ENCODE assay signal across 7 cellular contexts in the genomic region with DNA sequence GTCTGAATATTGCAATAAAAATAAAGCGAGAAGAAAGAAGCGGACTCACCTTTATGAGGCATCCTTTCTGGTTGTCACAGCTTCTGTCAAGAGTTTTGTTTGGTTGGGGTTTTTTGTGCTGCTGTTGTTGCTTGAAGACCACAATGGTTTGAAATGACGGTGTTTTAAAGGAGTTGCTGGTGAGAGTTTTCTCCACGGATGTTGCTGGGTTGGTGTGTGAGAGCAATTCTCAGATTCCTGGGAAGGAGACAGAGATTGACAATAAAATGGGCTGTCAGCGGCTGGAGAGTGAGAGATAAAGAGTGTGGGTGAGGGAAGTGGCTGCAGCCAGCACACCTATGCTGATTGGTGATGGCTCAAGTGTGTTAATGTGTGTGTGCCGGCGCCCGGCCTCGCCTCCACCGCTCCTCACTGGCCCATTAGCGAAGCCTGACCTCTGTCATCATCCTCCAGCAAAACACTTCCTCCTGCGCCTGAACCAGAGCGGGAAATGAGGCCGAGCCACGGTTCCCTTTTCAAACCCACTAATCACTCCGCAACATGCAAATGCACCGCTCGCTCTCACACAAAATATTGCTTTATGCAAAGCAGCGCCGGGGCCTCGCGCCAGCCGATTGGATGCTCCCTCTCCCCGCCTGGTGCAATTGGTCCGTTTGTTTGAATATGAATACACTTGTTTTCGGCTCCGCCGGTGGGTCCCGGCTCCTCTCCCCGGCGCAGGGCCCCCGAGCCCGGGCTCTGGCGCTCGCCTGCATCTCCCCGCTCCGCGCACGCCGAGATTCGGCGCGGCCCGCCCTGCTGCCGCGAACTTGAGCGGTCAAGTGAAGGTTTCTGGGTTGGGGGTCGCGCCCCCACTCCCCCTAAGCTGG. TPM values are rescaled to one million over a fixed set of nuclear protein-coding genes. Genes with fewer than 3 reads are reported as not detected.
DNase-seq lines count a peak whose midpoint lies in the region; ATAC-seq and TF ChIP-seq lines count a peak whose summit lies in the region.

PAX6 (minus strand) TSS at position 544 of the 869 bp plus-strand sequence. CDS start 4,911 bp downstream, outside the sequence.

- peak within 1 kb of the TSS; percentile 5 for H3K4me3 ChIP-seq in GM12865 (ENCODE audit: low read depth, low read length)
- no peak within 1 kb of the TSS for H3K4me3 ChIP-seq in KMS-11 (IDR thresholded peaks at IDR 0.05; ENCODE audit: insufficient read depth, low read depth, low read length)
- H3K4me3 ChIP-seq in SJCRH30: peak within 1 kb of the TSS; percentile 67

- H3K27ac ChIP-seq in KMS-11: no peak within 1 kb of the TSS
- peak within 1 kb of the TSS; percentile 42 for H3K27ac ChIP-seq in SJCRH30

- H3K4me1 ChIP-seq in KMS-11 (ENCODE audit: low read depth, poor library complexity, severe bottlenecking) (no peaks in the 10 kb centered on the region), SJCRH30 (0 out of 2 replicates have a peak, but pooled peaks cover 3% of the 10 kb centered on the region)

- no peaks in the 10 kb centered on the region for H3K9me3 Mint-ChIP-seq in stimulated activated effector memory CD8-positive, alpha-beta T cell treated with anti-CD3 and anti-CD28 coated beads, Interleukin-12 subunit alpha, Interleukin-12 subunit beta, amount 100 ng/mL, for 72 hours

- no peak within 1 kb of the TSS for H3K27ac Mint-ChIP-seq in stimulated activated effector memory CD8-positive, alpha-beta T cell treated with anti-CD3 and anti-CD28 coated beads, Interleukin-12 subunit alpha, Interleukin-12 subunit beta, amount 100 ng/mL, for 72 hours

- TF ChIP-seq CTCF in GM12865 (IDR thresholded peaks at IDR 0.05; ENCODE audit: insufficient read depth, low read depth, low read length, missing control alignments) (no peak), KMS-11 (conservative IDR thresholded peaks at IDR 0.05; ENCODE audit: low read depth, low read length) (no peak)

- H2AFZ ChIP-seq in KMS-11 (ENCODE audit: low read depth): peak within 1 kb of the TSS; percentile 67

- H3K36me3 Mint-ChIP-seq in stimulated activated effector memory CD8-positive, alpha-beta T cell treated with anti-CD3 and anti-CD28 coated beads, Interleukin-12 subunit alpha, Interleukin-12 subunit beta, amount 100 ng/mL, for 72 hours: no peaks in the 10 kb centered on the region

- H3K9me3 ChIP-seq in SJCRH30 (replicated peaks): no peaks in the 10 kb centered on the region

- no peaks in the 10 kb centered on the region for H4K20me1 ChIP-seq in KMS-11 (ENCODE audit: insufficient read depth)

- H3K4me1 Mint-ChIP-seq in stimulated activated effector memory CD8-positive, alpha-beta T cell treated with anti-CD3 and anti-CD28 coated beads, Interleukin-12 subunit alpha, Interleukin-12 subunit beta, amount 100 ng/mL, for 72 hours: peaks cover 54% of the 10 kb centered on the region

- peak; percentile 68 for DNase-seq in GM12865 (ENCODE audit: low read depth)
- peak; percentile 26 for DNase-seq in GOT3 (lab: John Stamatoyannopoulos, UW)
- peak; percentile 29 to 47 for DNase-seq in SJCRH30
- DNase-seq in cerebellar nuclear complex (lab: John Stamatoyannopoulos, UW): peak; percentile 81 to 95
- DNase-seq in left colon: peak in 1 of 2 donors; percentile 51
- DNase-seq in stimulated activated effector memory CD8-positive, alpha-beta T cell treated with anti-CD3 and anti-CD28 coated beads, Interleukin-12 subunit alpha, Interleukin-12 subunit beta, amount 100 ng/mL, for 72 hours (ENCODE audit: low spot score in 2 of 2): no peak

- H3K4me3 Mint-ChIP-seq in stimulated activated effector memory CD8-positive, alpha-beta T cell treated with anti-CD3 and anti-CD28 coated beads, Interleukin-12 subunit alpha, Interleukin-12 subunit beta, amount 100 ng/mL, for 72 hours: peak within 1 kb of the TSS; percentile 68

- H3K79me2 ChIP-seq in KMS-11 (ENCODE audit: insufficient read depth, low read depth): no peaks in the 10 kb centered on the region

- peak within 1 kb of the TSS; percentile 51; the same call in 1 of the 2 replicates for H3K4me2 ChIP-seq in KMS-11

- H3K27me3 ChIP-seq in KMS-11 (ENCODE audit: insufficient read depth, low read depth): peaks cover 29% of the 10 kb centered on the region
- H3K27me3 ChIP-seq in SJCRH30: no peaks in the 10 kb centered on the region

- peak; percentile 78 for ATAC-seq in left colon
- ATAC-seq in stimulated activated effector memory CD8-positive, alpha-beta T cell treated with anti-CD3 and anti-CD28 coated beads, Interleukin-12 subunit alpha, Interleukin-12 subunit beta, amount 100 ng/mL, for 72 hours: peak; percentile 44

- H3K9ac ChIP-seq in KMS-11: no peak within 1 kb of the TSS

- intact Hi-C loops in left colon (cut with DNase I, micrococcal nuclease): no loop called here

- no peaks in the 10 kb centered on the region for H3K36me3 ChIP-seq in KMS-11 (ENCODE audit: insufficient read depth)
- no peaks in the 10 kb centered on the region for H3K36me3 ChIP-seq in SJCRH30

RNA-seq across cellular contexts. Expression of gene PAX6, which starts in this region (rescaled TPM):
- total RNA-seq in SJCRH30 (2014; rRNA removed; shearing (Covaris generic)): 6.6 and 9.3 TPM in 2 replicates
- 1 to 10 TPM; 1.5 to 1.8 TPM for total RNA-seq in left colon

Comparison
In these comparisons a context has a peak if more than half of its experiments do, and no peak if none do; other contexts are left out.
1. DNase-seq: peak in GM12865 (single experiment), GOT3 (single experiment), SJCRH30 (2 of 2) and cerebellar nuclear complex (2 of 2); none in stimulated activated effector memory CD8-positive, alpha-beta T cell treated with anti-CD3 and anti-CD28 coated beads, Interleukin-12 subunit alpha, Interleukin-12 subunit beta, amount 100 ng/mL, for 72 hours (0 of 2).